In genomic region chr7:43204081-43204480, GRCh38 we compare ENCODE assay signal across 19 cellular contexts.
DNase-seq lines count a peak whose midpoint lies in the region; ATAC-seq, FAIRE-seq and TF ChIP-seq lines count a peak whose summit lies in the region.
"Had no signal": no experiment of that assay in that cellular context is flagged by ENCODE, and none has a peak within 500 bp of the region (broad histone marks: within the 10 kb centered on the region; RNA-seq: fewer than 3 reads in every experiment).

No MANE protein-coding gene starts in this region.

- H3K79me1 ChIP-seq in H1 (ENCODE audit: low read depth, low read length), result no peaks in the 10 kb centered on the region

- H3K27me3 ChIP-seq in H1 (replicated peaks in 1 of 4; ENCODE audit: control insufficient read depth in 3 of 4, extremely low read depth in 1 of 4, insufficient read depth in 3 of 4, low read length in 3 of 4), result no peaks in the 10 kb centered on the region
- peaks cover 27% of the 10 kb centered on the region for H3K27me3 ChIP-seq in gastroesophageal sphincter
- H3K27me3 ChIP-seq: BLaER1 treated with 17β-estradiol and CSF1 and Interleukin-3, amounts not matched to agents 10 nM and 100 nM had no signal

- no peaks in the 10 kb centered on the region for H3K23me2 ChIP-seq in H1 (ENCODE audit: low read depth, low read length)

- H2AFZ ChIP-seq in H1 (ENCODE audit: low read length), result no peak overlapping the region

- H3K4me3 Mint-ChIP-seq in osteocyte (ENCODE audit: unreplicated experiment), result no peak overlapping the region

- peaks cover 11% of the 10 kb centered on the region for H3K4me1 Mint-ChIP-seq in osteocyte (ENCODE audit: unreplicated experiment)

- H3K56ac ChIP-seq in H1 (replicated peaks; ENCODE audit: insufficient read length, low read depth, low read length), result no peak overlapping the region

- H2BK15ac ChIP-seq in H1 (ENCODE audit: low read length), result 0 out of 2 replicates have a peak overlapping the region, but pooled peaks have one; percentile 40

- FAIRE-seq in H1 (lab: Jason Lieb, UNC), result no peak

- H3K4me2 ChIP-seq in H1 (ENCODE audit: insufficient read depth in 1 of 2, low read depth in 2 of 2, low read length in 2 of 2), result no peak overlapping the region
- H3K4me2 ChIP-seq: BLaER1 treated with 17β-estradiol and CSF1 and Interleukin-3, amounts not matched to agents 10 nM and 100 nM had no signal

- H3K18ac ChIP-seq in H1 (ENCODE audit: extremely low read depth, low read length), result no peak overlapping the region

- no peak overlapping the region for H3K14ac ChIP-seq in H1 (ENCODE audit: insufficient read length)

- H3K79me2 ChIP-seq in H1 (ENCODE audit: control insufficient read depth in 1 of 2, insufficient read depth in 2 of 2, low read length in 2 of 2), result no peaks in the 10 kb centered on the region

- H4K91ac ChIP-seq in H1 (replicated peaks; ENCODE audit: insufficient read length, low read length), result no peak overlapping the region

- peaks cover 3% of the 10 kb centered on the region for H3K9me3 Mint-ChIP-seq in osteocyte (ENCODE audit: unreplicated experiment)

- TF ChIP-seq POLR2A in H1 (IDR thresholded peaks at IDR 0.05; ENCODE audit: control extremely low read depth in 1 of 2, low read depth in 2 of 2, low read length in 2 of 2) (no peak), gastroesophageal sphincter (IDR thresholded peaks at IDR 0.05) (no peak)

- H3K23ac ChIP-seq in H1 (ENCODE audit: insufficient read length), result no peak overlapping the region

- no peak overlapping the region for H2AK5ac ChIP-seq in H1 (ENCODE audit: low read depth, low read length)

- H3K27ac Mint-ChIP-seq in osteocyte (ENCODE audit: unreplicated experiment), result peak overlapping the region; percentile 45

- H4K5ac ChIP-seq in H1 (ENCODE audit: insufficient read length, low read depth, low read length), result no peak overlapping the region

- peak; percentile 10 for DNase-seq in AG09319 (ENCODE audit: extremely low read depth, low read depth)
- peak; percentile 18 for DNase-seq in RPMI7951 (ENCODE audit: low read depth)
- no peak for DNase-seq in H1 (ENCODE audit: low read depth in 1 of 2, low spot score in 2 of 2)
- DNase-seq in osteocyte (ENCODE audit: extremely low spot score, unreplicated experiment), result no peak
- no peak for DNase-seq in NCI-H2171 (lab: John Stamatoyannopoulos, UW)
- DNase-seq in NK-92 (lab: John Stamatoyannopoulos, UW; ENCODE audit: unreplicated experiment), result no peak
- DNase-seq: activated CD4-positive, alpha-beta T cell treated with anti-CD3 and anti-CD28 coated beads for 1 hour; amygdala; DMS153; hypothalamus; NCI-H2081; NCI-H69; OCI-M1; retina had no signal

- H3K4me1 ChIP-seq in H1 (replicated peaks in 1 of 4; ENCODE audit: control insufficient read depth in 3 of 4, insufficient read depth in 4 of 4, low read length in 3 of 4), result peaks cover 4 to 18% (median 10%) of the 10 kb centered on the region in 4 experiments
- H3K4me1 ChIP-seq in gastroesophageal sphincter, result no peaks in the 10 kb centered on the region

- H2BK5ac ChIP-seq in H1 (ENCODE audit: low read depth, low read length), result no peak overlapping the region

- no peaks in the 10 kb centered on the region for H3K27me3 Mint-ChIP-seq in osteocyte (ENCODE audit: unreplicated experiment)

- TF ChIP-seq EP300 in H1 (IDR thresholded peaks at IDR 0.05; ENCODE audit: borderline replicate concordance in 1 of 2, low read depth in 2 of 2, low read length in 2 of 2) (no peak), gastroesophageal sphincter (IDR thresholded peaks at IDR 0.05) (no peak)

- no peak for ATAC-seq in HG02938 (IDR thresholded peaks at IDR 0.05; ENCODE audit: unreplicated experiment)
- no peak for ATAC-seq in gastroesophageal sphincter
- ATAC-seq: esophagus mucosa had no signal

- POLR2A ChIA-PET in H1 (lab: Charles Lee; ENCODE audit: partially characterized antibody), result interaction anchor here (0.7 to 1.1 kb wide), 2 partner anchors 10 to 12 kb away, joined by 4 to 5 read pairs; no protein-coding TSS in a partner anchor

- H2BK120ac ChIP-seq in H1 (replicated peaks; ENCODE audit: low read depth, low read length), result no peak overlapping the region

- CTCF ChIA-PET in H1 (lab: Charles Lee; ENCODE audit: partially characterized antibody), result interaction anchor here (1.0 to 4.1 kb wide), 3 partner anchors 8 to 201 kb away, joined by 3 to 25 read pairs (median 7); no protein-coding TSS in a partner anchor

- TF ChIP-seq CTCF in AG09319 (IDR thresholded peaks at IDR 0.05; ENCODE audit: low read depth, low read length) (no peak), H1 (IDR thresholded peaks at IDR 0.05; ENCODE audit: control extremely low read depth in 1 of 3, insufficient read depth in 1 of 3, low read depth in 1 of 3, low read length in 3 of 3) (no peak), osteocyte (IDR thresholded peaks at IDR 0.05) (no peak), gastroesophageal sphincter (IDR thresholded peaks at IDR 0.05) (no peak)

- H3K36me3 ChIP-seq in H1 (ENCODE audit: control insufficient read depth in 2 of 4, insufficient read depth in 4 of 4, low read length in 3 of 4), result no peaks in the 10 kb centered on the region
- no peaks in the 10 kb centered on the region for H3K36me3 ChIP-seq in gastroesophageal sphincter
- H3K36me3 ChIP-seq: BLaER1 treated with 17β-estradiol and CSF1 and Interleukin-3, amounts not matched to agents 10 nM and 100 nM had no signal

- H3K36me3 Mint-ChIP-seq in osteocyte (ENCODE audit: unreplicated experiment), result no peaks in the 10 kb centered on the region

- TF ChIP-seq RAD21 in H1 (IDR thresholded peaks at IDR 0.05 in 1 of 2, conservative IDR thresholded peaks at IDR 0.05 in 1 of 2; ENCODE audit: low read depth in 2 of 2, low read length in 2 of 2), result no peak

- H3K27ac ChIP-seq in H1 (ENCODE audit: low read depth, low read length) (no peak overlapping the region), gastroesophageal sphincter (no peak overlapping the region)
- H3K27ac ChIP-seq: BLaER1 treated with 17β-estradiol and CSF1 and Interleukin-3, amounts not matched to agents 10 nM and 100 nM; SK-N-MC had no signal

- no peak overlapping the region for H4K8ac ChIP-seq in H1 (ENCODE audit: extremely low read depth, insufficient read depth, low read length)

- no peaks in the 10 kb centered on the region for H4K20me1 ChIP-seq in H1 (replicated peaks in 1 of 2; ENCODE audit: control insufficient read depth in 1 of 2, insufficient read depth in 2 of 2, low read length in 2 of 2)
- H4K20me1 ChIP-seq: BLaER1 treated with 17β-estradiol and CSF1 and Interleukin-3, amounts not matched to agents 10 nM and 100 nM had no signal

- H3K4ac ChIP-seq in H1 (replicated peaks; ENCODE audit: insufficient read length, low read depth, low read length), result no peak overlapping the region

- H3K9me3 ChIP-seq in H1 (ENCODE audit: insufficient read depth in 2 of 2, low read depth in 1 of 2, low read length in 1 of 2) (no peaks in the 10 kb centered on the region), gastroesophageal sphincter (no peaks in the 10 kb centered on the region)
- H3K9me3 ChIP-seq: BLaER1 treated with 17β-estradiol and CSF1 and Interleukin-3, amounts not matched to agents 10 nM and 100 nM had no signal

- H2BK12ac ChIP-seq in H1 (ENCODE audit: low read depth, low read length), result no peak overlapping the region

- no peak overlapping the region for H2BK20ac ChIP-seq in H1 (ENCODE audit: low read length)

- no peak overlapping the region for H3K9ac ChIP-seq in H1 (replicated peaks in 1 of 4; ENCODE audit: extremely low read depth in 1 of 4, low read depth in 3 of 4, low read length in 3 of 4)
- H3K9ac ChIP-seq: BLaER1 treated with 17β-estradiol and CSF1 and Interleukin-3, amounts not matched to agents 10 nM and 100 nM had no signal

- H3K4me3 ChIP-seq in H1 (ENCODE audit: extremely low read depth in 1 of 4, insufficient read depth in 2 of 4, low read depth in 3 of 4, low read length in 4 of 4) (no peak overlapping the region), gastroesophageal sphincter (no peak overlapping the region)
- H3K4me3 ChIP-seq: BLaER1 treated with 17β-estradiol and CSF1 and Interleukin-3, amounts not matched to agents 10 nM and 100 nM; SK-N-MC had no signal

- 88% methylated on average over 1 of the region's 1 CpG; no CpG with 5 or more reads in 1 of the 2 experiments for WGBS in H1 (ENCODE audit: extremely low coverage in 1 of 2, insufficient coverage in 1 of 2, insufficient read length in 1 of 2, insufficient replicate concordance in 2 of 2, low coverage in 1 of 2, low lambda C conversion rate in 2 of 2, missing lambda C conversion rate in 1 of 2), 2 experiments
- WGBS in gastroesophageal sphincter (ENCODE audit: low coverage in 1 of 2), 2 donors, result 45 to 64% methylated on average over 1 of the region's 1 CpG

TF ChIP-seq in H1, 55 proteins besides CTCF, POLR2A, EP300 and RAD21:
- TF ChIP-seq KDM1A (IDR thresholded peaks at IDR 0.05; ENCODE audit: borderline replicate concordance, low read length) (no peak), SP4 (IDR thresholded peaks at IDR 0.05; ENCODE audit: low read length) (no peak), HDAC2 (IDR thresholded peaks at IDR 0.05; ENCODE audit: borderline replicate concordance in 1 of 2, low read depth in 2 of 2, low read length in 2 of 2) (no peak)

Comparison
In these comparisons a context has a peak if more than half of its experiments do, and no peak if none do; other contexts are left out.
1. DNase-seq: peak in AG09319 (single experiment) and RPMI7951 (single experiment); none in H1 (0 of 2), osteocyte (single experiment), NCI-H2171 (single experiment) and NK-92 (single experiment).